17 cellular contexts compared by ENCODE assay signal in genomic region chr21:16322423-16322822, GRCh38.
"Had no signal": no experiment of that assay in that cellular context is flagged by ENCODE, and none has a peak within 500 bp of the region (broad histone marks: within the 10 kb centered on the region; RNA-seq: fewer than 3 reads in every experiment).

No MANE protein-coding gene starts in this region.

- H3K4me3 ChIP-seq: lung, psoas muscle, tibial nerve had no signal

- H3K27ac ChIP-seq: psoas muscle, WERI-Rb-1 had no signal

- H3K36me3 ChIP-seq: heart left ventricle, WERI-Rb-1 had no signal

- H3K9me3 ChIP-seq: heart left ventricle, psoas muscle, tibial nerve had no signal

- DNase-seq: activated CD4-positive, alpha-beta T cell treated with anti-CD3 and anti-CD28 coated beads, Interleukin-2, amount 50 U/mL, for 1 hour; activated CD4-positive, CD25-positive, alpha-beta regulatory T cell treated with anti-CD3 and anti-CD28 coated beads, Interleukin-2, amount 50 U/mL, for 72 hours; activated CD8-positive, alpha-beta T cell treated with anti-CD3 and anti-CD28 coated beads, Interleukin-2, amount 10 ng/mL, durations not matched to agents 7 days and 5 days; cerebellar nuclear complex; effector CD4-positive, alpha-beta T cell; heart left ventricle; left colon; naive thymus-derived CD8-positive, alpha-beta T cell; psoas muscle; right cardiac atrium; stimulated activated CD4-positive, alpha-beta T cell treated with anti-CD3 and anti-CD28 coated beads, Interleukin-12 subunit alpha, Interleukin-12 subunit beta, amount 100 ng/mL, for 4 hours; substantia nigra; T-cell; WERI-Rb-1 had no signal

- ATAC-seq: activated CD8-positive, alpha-beta T cell treated with anti-CD3 and anti-CD28 coated beads, Interleukin-2, amount 10 ng/mL, durations not matched to agents 7 days and 5 days; left colon; naive thymus-derived CD8-positive, alpha-beta T cell; psoas muscle; T-cell had no signal

- FAIRE-seq: bronchial epithelial cell had no signal
